In genomic region chr3:73945553-73945952, GRCh38 we compare ENCODE assay signal across 29 cellular contexts.
"Had no signal": no experiment of that assay in that cellular context is flagged by ENCODE, and none has a peak within 500 bp of the region (broad histone marks: within the 10 kb centered on the region; RNA-seq: fewer than 3 reads in every experiment).

No MANE protein-coding gene starts in this region.

- H3K36me3 ChIP-seq: ovary, spleen, suprapubic skin, tibial artery, transverse colon, upper lobe of right lung, uterus had no signal

- H3K27ac ChIP-seq: ovary, parathyroid adenoma, psoas muscle, skin epidermis, spleen, suprapubic skin, testis, tibial artery, transverse colon, upper lobe of right lung, uterus had no signal

- H3K4me2 ChIP-seq: smooth muscle cell had no signal

- H3K9ac ChIP-seq: parathyroid adenoma had no signal

- H3K79me2 ChIP-seq: parathyroid adenoma had no signal

- DNase-seq: naive thymus-derived CD8-positive, alpha-beta T cell; nephron progenitor cell; occipital lobe; ovary; posterior cingulate gyrus; psoas muscle; right cardiac atrium; spleen; stimulated activated CD4-positive, alpha-beta T cell treated with anti-CD3 and anti-CD28 coated beads, Interleukin-12 subunit alpha, Interleukin-12 subunit beta, amount 100 ng/mL, for 4 hours; stimulated activated CD4-positive, alpha-beta T cell treated with anti-CD3 and anti-CD28 coated beads, Interleukin-1b, Interleukin-23, amount 100 ng/mL, for 48 hours; stimulated activated CD4-positive, alpha-beta T cell treated with anti-CD3 and anti-CD28 coated beads, Interleukin-4, amount 100 ng/mL, for 1 hour; stimulated activated CD4-positive, alpha-beta T cell treated with anti-CD3 and anti-CD28 coated beads, Interleukin-4, amount 100 ng/mL, for 4 hours; stimulated activated CD8-positive, alpha-beta memory T cell treated with anti-CD3 and anti-CD28 coated beads, Interleukin-4, amount 100 ng/mL, for 48 hours; stimulated activated naive CD4-positive, alpha-beta T cell; stimulated activated naive CD8-positive, alpha-beta T cell treated with anti-CD3 and anti-CD28 coated beads, Interleukin-15, amount 100 ng/mL, for 72 hours; stimulated activated naive CD8-positive, alpha-beta T cell treated with anti-CD3 and anti-CD28 coated beads, Interleukin-15, Interleukin-2, amounts not matched to agents 100 U/mL and 50 U/mL, for 24 hours; substantia nigra; testis; tibial artery; transverse colon; upper lobe of right lung; uterus had no signal

- H3K27me3 ChIP-seq: ovary, spleen, suprapubic skin, testis, tibial artery, transverse colon, upper lobe of right lung, uterus had no signal

- ATAC-seq: naive thymus-derived CD8-positive, alpha-beta T cell; natural killer cell treated with Interleukin-12 subunit alpha and Interleukin-12 subunit beta and Interleukin-15 and Interleukin-18, amount 100 ng/mL, for 72 hours; psoas muscle; right cardiac atrium; sciatic nerve; stimulated activated memory B cell treated with anti-CD40 and anti-IgM and Interleukin-4, amounts not matched to agents 10 μg/mL and 1 μg/mL and 100 μg/mL, for 72 hours; stimulated activated naive CD8-positive, alpha-beta T cell treated with anti-CD3 and anti-CD28 coated beads, Interleukin-15, amount 100 ng/mL, for 72 hours; stimulated activated naive CD8-positive, alpha-beta T cell treated with anti-CD3 and anti-CD28 coated beads, Interleukin-15, Interleukin-2, amounts not matched to agents 100 U/mL and 50 U/mL, for 24 hours; upper lobe of right lung had no signal

- H3K4me3 ChIP-seq: ovary, psoas muscle, skin epidermis, smooth muscle cell, spleen, suprapubic skin, testis, tibial artery, transverse colon, upper lobe of right lung, uterus had no signal

- H3K4me1 ChIP-seq: parathyroid adenoma, psoas muscle, spleen, suprapubic skin, testis, tibial artery, transverse colon, upper lobe of right lung, uterus had no signal

- H3K9me3 ChIP-seq: ovary, psoas muscle, suprapubic skin, testis, tibial artery, transverse colon, upper lobe of right lung, uterus had no signal

- H2AFZ ChIP-seq: parathyroid adenoma had no signal
